Comparison of ENCODE assay signal across 18 cellular contexts in the genomic region with DNA sequence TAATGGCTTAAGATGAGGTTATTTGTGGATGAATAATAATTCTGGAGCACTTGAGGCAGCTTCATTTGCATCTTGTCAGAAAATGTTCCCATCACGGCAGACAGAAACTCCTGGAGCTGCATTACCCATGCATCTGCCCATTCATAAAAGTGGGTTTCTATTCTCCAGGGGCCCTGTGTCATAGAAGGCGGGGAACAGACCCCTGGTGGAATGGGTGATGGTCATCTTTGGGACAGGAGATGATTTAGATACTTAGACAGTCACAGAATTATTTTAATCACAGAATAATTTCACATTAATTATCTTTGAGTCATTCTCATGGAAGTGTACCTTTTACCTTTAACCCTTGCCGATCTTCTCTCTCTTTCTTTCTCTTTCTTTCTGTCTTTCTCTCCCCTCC.
"Had no signal": no experiment of that assay in that cellular context is flagged by ENCODE, and none has a peak within 500 bp of the region (broad histone marks: within the 10 kb centered on the region; RNA-seq: fewer than 3 reads in every experiment).

No MANE protein-coding gene starts in this region.

- H3K27me3 ChIP-seq: esophagus squamous epithelium, foreskin keratinocyte, right atrium auricular region, stomach, transverse colon had no signal

- H3K4me1 ChIP-seq: esophagus squamous epithelium, foreskin keratinocyte, left ventricle myocardium inferior, right atrium auricular region, transverse colon had no signal

- H3K36me3 ChIP-seq: esophagus squamous epithelium, left ventricle myocardium inferior, right atrium auricular region, sigmoid colon, stomach, thoracic aorta, transverse colon had no signal

- ATAC-seq: effector memory CD8-positive, alpha-beta T cell; foreskin keratinocyte; naive thymus-derived CD4-positive, alpha-beta T cell had no signal

- DNase-seq: effector memory CD8-positive, alpha-beta T cell; esophagus squamous epithelium; foreskin keratinocyte; immature natural killer cell; left ventricle myocardium inferior; naive thymus-derived CD4-positive, alpha-beta T cell; nephron progenitor cell; posterior cingulate gyrus; sigmoid colon; small intestine; stimulated activated CD4-positive, alpha-beta T cell treated with anti-CD3 and anti-CD28 coated beads, Interleukin-12 subunit alpha, Interleukin-12 subunit beta, amount 100 ng/mL, for 4 hours; stimulated activated naive CD4-positive, alpha-beta T cell; stomach; substantia nigra; transverse colon had no signal

- H3K9me3 ChIP-seq: esophagus squamous epithelium, left ventricle myocardium inferior, right atrium auricular region, sigmoid colon, stomach, thoracic aorta, transverse colon had no signal

- H3K27ac ChIP-seq: foreskin keratinocyte, left ventricle myocardium inferior, right atrium auricular region, stomach, thoracic aorta, transverse colon had no signal

- H3K4me3 ChIP-seq: esophagus squamous epithelium, left ventricle myocardium inferior, lung, right atrium auricular region, sigmoid colon, stomach, thoracic aorta, transverse colon had no signal
